In genomic region chr9:3906437-3907213, GRCh38 we compare ENCODE assay signal across 13 cellular contexts.
DNase-seq lines count a peak whose midpoint lies in the region; ATAC-seq and TF ChIP-seq lines count a peak whose summit lies in the region.
"Had no signal": no experiment of that assay in that cellular context is flagged by ENCODE, and none has a peak within 500 bp of the region (broad histone marks: within the 10 kb centered on the region; RNA-seq: fewer than 3 reads in every experiment).

No MANE protein-coding gene starts in this region.

- no peak for ATAC-seq in HG03439 (IDR thresholded peaks at IDR 0.05; ENCODE audit: unreplicated experiment)
- ATAC-seq in activated CD4-positive, CD25-positive, alpha-beta regulatory T cell treated with anti-CD3 and anti-CD28 coated beads, Interleukin-2, amount 50 U/mL, for 24 hours = no peak
- ATAC-seq: activated naive CD4-positive, alpha-beta T cell treated with anti-CD3 and anti-CD28 coated beads, Interleukin-2, amount 50 U/mL, for 72 hours had no signal

- in situ Hi-C loops in astrocyte of the spinal cord (cut with HindIII; ENCODE audit: low sequenced_read_pairs) = no loop called here

- no peak overlapping the region for H3K4me3 ChIP-seq in astrocyte of the spinal cord (ENCODE audit: low read depth, low read length)
- H3K4me3 ChIP-seq: skin epidermis had no signal

- no peak overlapping the region for H3K4me3 Mint-ChIP-seq in HFFc6
- H3K4me3 Mint-ChIP-seq: CD4-positive, CD25-positive, alpha-beta regulatory T cell had no signal

- H3K27ac Mint-ChIP-seq in HFFc6 = peak overlapping the region; percentile 96

- H3K9me3 Mint-ChIP-seq in HFFc6 = no peaks in the 10 kb centered on the region
- H3K9me3 Mint-ChIP-seq: activated naive CD4-positive, alpha-beta T cell treated with anti-CD3 and anti-CD28 coated beads, Interleukin-2, amount 50 U/mL, for 72 hours had no signal

- TF ChIP-seq CTCF in HFFc6 (IDR thresholded peaks at IDR 0.05) (peak; percentile 41), astrocyte of the spinal cord (IDR thresholded peaks at IDR 0.05; ENCODE audit: low read depth, low read length) (no peak)

- peaks cover 38% of the 10 kb centered on the region for H3K4me1 Mint-ChIP-seq in HFFc6 (ENCODE audit: low read depth)
- H3K4me1 Mint-ChIP-seq: CD4-positive, CD25-positive, alpha-beta regulatory T cell had no signal

- peaks cover 5% of the 10 kb centered on the region for H3K27me3 Mint-ChIP-seq in HFFc6 (ENCODE audit: insufficient read depth)
- H3K27me3 Mint-ChIP-seq: CD4-positive, CD25-positive, alpha-beta regulatory T cell had no signal

- peaks cover 20% of the 10 kb centered on the region for H3K36me3 Mint-ChIP-seq in HFFc6 (ENCODE audit: low read depth)
- H3K36me3 Mint-ChIP-seq: activated naive CD4-positive, alpha-beta T cell treated with anti-CD3 and anti-CD28 coated beads, Interleukin-2, amount 50 U/mL, for 72 hours; CD4-positive, CD25-positive, alpha-beta regulatory T cell had no signal

- DNase-seq in 8988T = peak; percentile 18
- peak; percentile 87 for DNase-seq in HFFc6
- peak; percentile 91 for DNase-seq in astrocyte of the spinal cord (ENCODE audit: low read depth, low spot score)
- peak; percentile 15 for DNase-seq in iPS-NIHi7 (ENCODE audit: extremely low spot score)
- DNase-seq in activated naive CD4-positive, alpha-beta T cell treated with anti-CD3 and anti-CD28 coated beads, Interleukin-2, amount 50 U/mL, for 16 hours = no peak
- DNase-seq in DMS 273 (lab: John Stamatoyannopoulos, UW; ENCODE audit: unreplicated experiment) = no peak
- DNase-seq: CD4-positive, CD25-positive, alpha-beta regulatory T cell; hippocampal formation; NCI-H187 treated with DMSO at 0.1 percent for 48 hours had no signal

Comparison
In these comparisons a context has a peak if more than half of its experiments do, and no peak if none do; other contexts are left out.
1. DNase-seq: peak in 8988T (single experiment), HFFc6 (single experiment), astrocyte of the spinal cord (single experiment) and iPS-NIHi7 (single experiment); none in activated naive CD4-positive, alpha-beta T cell treated with anti-CD3 and anti-CD28 coated beads, Interleukin-2, amount 50 U/mL, for 16 hours (single experiment) and DMS 273 (single experiment).